In the genomic region with DNA sequence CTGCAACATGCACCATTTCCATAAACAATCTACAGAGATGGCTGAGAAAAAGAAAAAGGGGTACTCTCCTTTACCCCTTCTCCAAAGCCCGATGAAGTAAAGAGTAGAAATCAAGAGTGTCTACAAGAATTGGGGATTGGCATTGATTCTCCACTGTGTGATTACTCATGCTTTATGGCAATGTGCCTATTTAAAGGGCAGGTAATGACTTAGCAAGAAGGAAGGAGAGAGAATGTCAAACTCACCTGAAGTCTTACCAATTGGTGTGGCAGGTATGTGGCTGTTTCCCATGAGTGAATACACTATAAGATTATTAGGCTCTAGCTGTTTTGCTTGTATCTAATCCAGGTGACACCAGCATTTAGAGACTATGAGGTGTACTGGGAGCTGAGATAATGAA, we compare ENCODE assay signal across 28 cellular contexts.
"Had no signal": no experiment of that assay in that cellular context is flagged by ENCODE, and none has a peak within 500 bp of the region (broad histone marks: within the 10 kb centered on the region; RNA-seq: fewer than 3 reads in every experiment).

No MANE protein-coding gene starts in this region.

- H3K27ac ChIP-seq: Peyer's patch had no signal

- H3K9me3 ChIP-seq: MG63, Peyer's patch had no signal

- H3K4me3 Mint-ChIP-seq: activated CD8-positive, alpha-beta T cell treated with anti-CD3 and anti-CD28 coated beads, Interleukin-2, amount 10 ng/mL, durations not matched to agents 7 days and 5 days; activated T-cell treated with anti-CD3 and anti-CD28 coated beads, Interleukin-2, amount 50 U/mL, for 24 hours; activated T-helper 1 cell treated with anti-CD3 and anti-CD28 coated beads, Interleukin-12 subunit alpha, Interleukin-12 subunit beta, Interleukin-2, Interleukin-4 antibody, amounts not matched to agents 30 ng/mL and 10 ng/mL and 1 ng/mL, durations not matched to agents 14 hours and 24 hours and 36 hours; brain; T-helper 1 cell treated with Interleukin-12 subunit alpha and Interleukin-12 subunit beta and Interleukin-4 antibody, amounts not matched to agents 30 μg/mL and 1 μg/mL, for 36 hours had no signal

- H3K27me3 ChIP-seq: MG63, Peyer's patch had no signal

- ATAC-seq: activated CD4-positive, CD25-positive, alpha-beta regulatory T cell treated with anti-CD3 and anti-CD28 coated beads, Interleukin-2, amount 50 U/mL, for 24 hours; activated CD8-positive, alpha-beta T cell treated with anti-CD3 and anti-CD28 coated beads, Interleukin-2, amount 10 ng/mL, durations not matched to agents 7 days and 5 days; activated naive CD4-positive, alpha-beta T cell treated with anti-CD3 and anti-CD28 coated beads, Interleukin-2, amount 50 U/mL, for 72 hours had no signal

- H3K4me1 Mint-ChIP-seq: brain had no signal

- H3K27ac Mint-ChIP-seq: activated CD8-positive, alpha-beta T cell treated with anti-CD3 and anti-CD28 coated beads, Interleukin-2, amount 10 ng/mL, durations not matched to agents 7 days and 5 days; activated naive CD4-positive, alpha-beta T cell treated with anti-CD3 and anti-CD28 coated beads, Interleukin-2, amount 50 U/mL, for 72 hours; activated T-cell treated with anti-CD3 and anti-CD28 coated beads, Interleukin-2, amount 50 U/mL, for 24 hours; activated T-helper 1 cell treated with anti-CD3 and anti-CD28 coated beads, Interleukin-12 subunit alpha, Interleukin-12 subunit beta, Interleukin-2, Interleukin-4 antibody, amounts not matched to agents 30 ng/mL and 10 ng/mL and 1 ng/mL, durations not matched to agents 14 hours and 24 hours and 36 hours; brain; T-helper 1 cell treated with Interleukin-12 subunit alpha and Interleukin-12 subunit beta and Interleukin-4 antibody, amounts not matched to agents 30 μg/mL and 1 μg/mL, for 36 hours had no signal

- H3K9me3 Mint-ChIP-seq: activated naive CD4-positive, alpha-beta T cell treated with anti-CD3 and anti-CD28 coated beads, Interleukin-2, amount 50 U/mL, for 72 hours; activated T-cell treated with anti-CD3 and anti-CD28 coated beads, Interleukin-2, amount 50 U/mL, for 24 hours; activated T-helper 1 cell treated with anti-CD3 and anti-CD28 coated beads, Interleukin-12 subunit alpha, Interleukin-12 subunit beta, Interleukin-2, Interleukin-4 antibody, amounts not matched to agents 30 ng/mL and 10 ng/mL and 1 ng/mL, durations not matched to agents 14 hours and 24 hours and 36 hours; brain; T-helper 1 cell treated with Interleukin-12 subunit alpha and Interleukin-12 subunit beta and Interleukin-4 antibody, amounts not matched to agents 30 μg/mL and 1 μg/mL, for 36 hours had no signal

- H3K36me3 Mint-ChIP-seq: activated naive CD4-positive, alpha-beta T cell treated with anti-CD3 and anti-CD28 coated beads, Interleukin-2, amount 50 U/mL, for 72 hours; brain had no signal

- DNase-seq: activated CD4-positive, alpha-beta T cell treated with anti-CD3 and anti-CD28 coated beads for 4 hours; activated CD8-positive, alpha-beta T cell treated with anti-CD3 and anti-CD28 coated beads, Interleukin-2, amount 10 ng/mL, durations not matched to agents 7 days and 5 days; activated effector memory CD4-positive, alpha-beta T cell treated with anti-CD3 and anti-CD28 coated beads, Interleukin-2, amount 50 U/mL, for 16 hours; activated naive CD4-positive, alpha-beta T cell treated with Interleukin-2 at 50 U/mL for 16 hours; activated T-cell treated with anti-CD3 and anti-CD28 coated beads, Interleukin-2, amount 50 U/mL, for 24 hours; amygdala; cerebellar nuclear complex; Kasumi-1; KBM-7; MG63; MV-4-11; NCI-H1092 treated with DMSO at 0.1 percent for 48 hours; NCI-H1417 treated with DMSO at 0.1 percent for 48 hours; NCI-H1694; NCI-H2029; NCI-H2107; NCI-H2171 treated with DMSO at 0.1 percent for 48 hours; NCI-H226; NCI-H526; NK-92 treated with Interleukin-12 subunit alpha and Interleukin-12 subunit beta, amount 100 ng/mL, for 24 hours; OCI-M1; Peyer's patch; SHP77 treated with DMSO at 0.1 percent for 48 hours had no signal

- H3K27me3 Mint-ChIP-seq: activated T-cell treated with anti-CD3 and anti-CD28 coated beads, Interleukin-2, amount 50 U/mL, for 24 hours; brain had no signal

- H3K4me3 ChIP-seq: MG63, Peyer's patch had no signal

- H3K4me1 ChIP-seq: Peyer's patch had no signal

- H3K36me3 ChIP-seq: MG63, Peyer's patch had no signal
